Comparison of ENCODE assay signal across 19 cellular contexts in genomic region chr1:88873737-88874374, GRCh38. TPM values are rescaled to one million over a fixed set of nuclear protein-coding genes. Genes with fewer than 3 reads are reported as not detected.
DNase-seq lines count a peak whose midpoint lies in the region; TF ChIP-seq lines count a peak whose summit lies in the region.
"Had no signal": no experiment of that assay in that cellular context is flagged by ENCODE, and none has a peak within 500 bp of the region (broad histone marks: within the 10 kb centered on the region; RNA-seq: fewer than 3 reads in every experiment).

No MANE protein-coding gene starts in this region.

- H4K20me1 ChIP-seq in fibroblast of lung (ENCODE audit: control insufficient read depth, extremely low read depth, insufficient read depth, low read length) (no peaks in the 10 kb centered on the region), SK-N-SH (ENCODE audit: insufficient read depth) (peaks cover 22% of the 10 kb centered on the region)

- H3K9ac ChIP-seq in fibroblast of lung (ENCODE audit: insufficient read depth, low read length) (no peak overlapping the region), SK-N-SH (no peak overlapping the region)
- H3K9ac ChIP-seq: BLaER1 had no signal

- H3K27ac ChIP-seq in fibroblast of lung (ENCODE audit: insufficient read depth, low read length) (no peak overlapping the region), neutrophil (peak overlapping the region; percentile 86), SK-N-SH (ENCODE audit: low read depth in 2 of 2, low read length in 1 of 2) (no peak overlapping the region)
- H3K27ac ChIP-seq: BLaER1, esophagus squamous epithelium, ovary, skin epidermis had no signal

- no peak for TF ChIP-seq EP300 in SK-N-SH (IDR thresholded peaks at IDR 0.05; ENCODE audit: borderline replicate concordance in 1 of 2, low read depth in 1 of 2, low read length in 1 of 2)

- H3F3A ChIP-seq in SK-N-SH (replicated peaks; ENCODE audit: insufficient read depth) = peaks cover 6% of the 10 kb centered on the region

- H3K27me3 ChIP-seq in fibroblast of lung (ENCODE audit: control insufficient read depth, insufficient read depth, low read length) = no peaks in the 10 kb centered on the region
- no peaks in the 10 kb centered on the region for H3K27me3 ChIP-seq in neutrophil
- H3K27me3 ChIP-seq in SK-N-SH (ENCODE audit: insufficient read depth) = no peaks in the 10 kb centered on the region
- H3K27me3 ChIP-seq: BLaER1, esophagus squamous epithelium, heart right ventricle, ovary had no signal

- no peaks in the 10 kb centered on the region for H3K9me3 ChIP-seq in fibroblast of lung (ENCODE audit: control insufficient read depth, insufficient read depth, low read depth, low read length)
- no peaks in the 10 kb centered on the region for H3K9me3 ChIP-seq in neutrophil
- no peaks in the 10 kb centered on the region for H3K9me3 ChIP-seq in SK-N-SH
- H3K9me3 ChIP-seq: BLaER1, esophagus squamous epithelium, heart right ventricle, mucosa of descending colon, ovary had no signal

- no peak for TF ChIP-seq POLR2A in NB4 (IDR thresholded peaks at IDR 0.05; ENCODE audit: extremely low read depth, insufficient read length)

- no peaks in the 10 kb centered on the region for H3K9me2 ChIP-seq in SK-N-SH

- DNase-seq in GF-D8 (lab: John Stamatoyannopoulos, UW) (peak; percentile 73), NB4 (ENCODE audit: low read depth) (peak; percentile 79), fibroblast of lung (ENCODE audit: low read depth in 2 of 2) (peak; percentile 13 to 27), SK-N-SH (no peak), NCI-H1694 treated with DMSO at 0.1 percent for 48 hours (lab: John Stamatoyannopoulos, UW) (no peak), kidney tubule cell (ENCODE audit: low spot score) (no peak)
- DNase-seq: activated naive CD8-positive, alpha-beta T cell treated with anti-CD3 and anti-CD28 coated beads, Interleukin-2, amount 10 ng/mL, durations not matched to agents 7 days and 5 days; DMS79 treated with DMSO at 0.1 percent for 48 hours; esophagus squamous epithelium; heart right ventricle; islet precursor cell; mucosa of descending colon; NCI-H2107; NCI-H748 treated with DMSO at 0.1 percent for 48 hours; ovary; RPMI8226 had no signal

- POLR2A ChIA-PET in SK-N-SH (lab: Yijun Ruan, JAX) = no interaction called here

- no peaks in the 10 kb centered on the region for H3K4me1 ChIP-seq in fibroblast of lung (ENCODE audit: control insufficient read depth, extremely low read depth, insufficient read depth, low read length)
- peaks cover 33 to 34% of the 10 kb centered on the region in 2 experiments for H3K4me1 ChIP-seq in neutrophil (ENCODE audit: control insufficient read depth in 1 of 2, insufficient read depth in 1 of 2, low read depth in 1 of 2, low read length in 1 of 2)
- H3K4me1 ChIP-seq in SK-N-SH (ENCODE audit: control insufficient read depth in 1 of 2, insufficient read depth in 2 of 2, low read depth in 1 of 2, low read length in 1 of 2) = no peaks in the 10 kb centered on the region
- H3K4me1 ChIP-seq: BLaER1 had no signal

- CTCF ChIA-PET in SK-N-SH (lab: Yijun Ruan, JAX) = interaction anchor here (0.7 kb wide), 2 partner anchors 14 to 218 kb away, joined by 3 read pairs; no protein-coding TSS in a partner anchor

- TF ChIP-seq CTCF in NB4 (IDR thresholded peaks at IDR 0.05; ENCODE audit: low read depth, low read length) (no peak), fibroblast of lung (conservative IDR thresholded peaks at IDR 0.05 in 1 of 2, IDR thresholded peaks at IDR 0.05 in 1 of 2; ENCODE audit: low read depth in 1 of 2, low read length in 2 of 2) (no peak), neutrophil (IDR thresholded peaks at IDR 0.05) (no peak), SK-N-SH (IDR thresholded peaks at IDR 0.05) (no peak)

- no peak for TF ChIP-seq RAD21 in SK-N-SH (IDR thresholded peaks at IDR 0.05; ENCODE audit: low read length)

- no peaks in the 10 kb centered on the region for H3K36me3 ChIP-seq in fibroblast of lung (ENCODE audit: control insufficient read depth, insufficient read depth, low read length)
- peaks cover 15% of the 10 kb centered on the region for H3K36me3 ChIP-seq in neutrophil
- peaks cover 4 to 23% of the 10 kb centered on the region in 2 experiments for H3K36me3 ChIP-seq in SK-N-SH (replicated peaks in 1 of 2; ENCODE audit: control insufficient read depth in 1 of 2, insufficient read depth in 2 of 2, low read length in 1 of 2)
- H3K36me3 ChIP-seq: ovary had no signal

- H3K4me3 ChIP-seq in NB4 (ENCODE audit: low read depth, low read length) (no peak overlapping the region), fibroblast of lung (replicated peaks in 1 of 4; ENCODE audit: control extremely low read depth in 1 of 4, insufficient read depth in 1 of 4, low read depth in 3 of 4, low read length in 4 of 4) (no peak overlapping the region), neutrophil (ENCODE audit: low read depth in 1 of 2, low read length in 1 of 2) (peak overlapping the region; percentile 49 to 66), SK-N-SH (ENCODE audit: low read depth in 2 of 2, low read length in 1 of 2) (no peak overlapping the region)
- H3K4me3 ChIP-seq: BLaER1, esophagus squamous epithelium, heart right ventricle, mucosa of descending colon, ovary, skin epidermis had no signal

- H2AFZ ChIP-seq in fibroblast of lung (ENCODE audit: low read length) (no peak overlapping the region), SK-N-SH (ENCODE audit: low read depth) (no peak overlapping the region)

- H3K4me2 ChIP-seq in fibroblast of lung (ENCODE audit: extremely low read depth, insufficient read depth, low read length) (no peak overlapping the region), SK-N-SH (no peak overlapping the region)
- H3K4me2 ChIP-seq: BLaER1 had no signal

- 82% methylated on average over 5 of the region's 5 CpGs for WGBS in SK-N-SH (ENCODE audit: low lambda C conversion rate)

- peaks cover 16% of the 10 kb centered on the region for H3K79me2 ChIP-seq in fibroblast of lung (ENCODE audit: control insufficient read depth, insufficient read depth, low read length)
- H3K79me2 ChIP-seq in SK-N-SH (ENCODE audit: insufficient read depth) = peaks cover 95% of the 10 kb centered on the region

TF ChIP-seq in SK-N-SH, 30 proteins besides CTCF, POLR2A, EP300 and RAD21:
- TF ChIP-seq TAF1 (IDR thresholded peaks at IDR 0.05; ENCODE audit: borderline replicate concordance, low read depth, low read length) (no peak), GABPA (IDR thresholded peaks at IDR 0.05; ENCODE audit: low read depth) (no peak), MXI1 (IDR thresholded peaks at IDR 0.05; ENCODE audit: low read depth, low read length) (no peak), USF1 (IDR thresholded peaks at IDR 0.05; ENCODE audit: borderline replicate concordance, low read depth) (no peak)

RNA-seq across cellular contexts. Expression of gene GTF2B, which starts 17.5 kb away (rescaled TPM):
- total RNA-seq in fibroblast of lung = 36.2 and 37.8 TPM in 2 replicates
- 38.2 and 42.2 TPM in 2 replicates for polyA plus RNA-seq in fibroblast of lung
- polyA plus RNA-seq in fibroblast of lung (2012) = 21.7 and 26.4 TPM in 2 replicates
- 9.7 and 11.5 TPM in 2 replicates for polyA minus RNA-seq in fibroblast of lung (ENCODE audit: low replicate concordance)
- 26.0 and 35.6 TPM in 2 replicates for polyA plus RNA-seq in SK-N-SH (2012; rRNA removed)
- 38.3 and 44.8 TPM in 2 replicates for polyA plus RNA-seq in SK-N-SH (2012; cell fraction: cytosol; rRNA removed)
- polyA plus RNA-seq in SK-N-SH (2012; cell fraction: nucleus; rRNA removed) = 10.1 and 25.7 TPM in 2 replicates

Comparison
In these comparisons a context has a peak if more than half of its experiments do, and no peak if none do; other contexts are left out.
1. DNase-seq: peak in GF-D8 (single experiment), NB4 (single experiment) and fibroblast of lung (2 of 2); none in SK-N-SH (single experiment), NCI-H1694 treated with DMSO at 0.1 percent for 48 hours (single experiment) and kidney tubule cell (single experiment).
2. H3K4me3 ChIP-seq: peak in neutrophil (2 of 2); none in NB4 (single experiment), fibroblast of lung (0 of 4) and SK-N-SH (0 of 2).